21 cellular contexts compared by ENCODE assay signal in the genomic region with DNA sequence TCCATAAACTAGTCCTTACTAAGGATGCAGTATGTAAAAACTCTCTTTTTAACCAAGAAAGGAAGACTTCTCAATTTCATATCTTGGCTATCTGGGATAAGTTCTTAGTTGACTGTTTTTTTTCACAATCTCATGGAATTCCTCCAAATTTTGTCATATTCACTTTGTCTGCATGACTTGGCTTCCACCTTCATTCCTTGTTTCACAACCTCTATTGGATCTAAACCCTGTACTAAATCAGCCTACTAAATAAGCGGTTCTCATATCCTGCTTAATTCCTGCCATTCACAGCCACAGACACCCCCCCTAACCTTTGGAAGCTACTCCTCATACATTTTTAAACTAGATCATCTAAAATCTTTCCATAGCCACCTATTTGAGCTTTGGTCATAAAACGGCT.
"Had no signal": no experiment of that assay in that cellular context is flagged by ENCODE, and none has a peak within 500 bp of the region (broad histone marks: within the 10 kb centered on the region; RNA-seq: fewer than 3 reads in every experiment).

No MANE protein-coding gene starts in this region.

- H3K27ac Mint-ChIP-seq: activated CD4-positive, alpha-beta memory T cell treated with anti-CD3 and anti-CD28 coated beads, Interleukin-2, amount 10 ng/mL, durations not matched to agents 7 days and 5 days; activated naive CD4-positive, alpha-beta T cell treated with anti-CD3 and anti-CD28 coated beads, Interleukin-2, amount 50 U/mL, for 24 hours; activated T-cell treated with anti-CD3 and anti-CD28 coated beads, Interleukin-2, amount 50 U/mL, for 24 hours; brain; dendritic cell treated with granulocyte-macrophage colony-stimulating factor and Interleukin-4, amounts not matched to agents 40 ng/mL and 50 ng/mL, for 4 days; naive B cell; WTC11 had no signal

- ATAC-seq: WTC11 had no signal

- H3K4me1 Mint-ChIP-seq: activated CD4-positive, alpha-beta memory T cell treated with anti-CD3 and anti-CD28 coated beads, Interleukin-2, amount 10 ng/mL, durations not matched to agents 7 days and 5 days; activated naive CD4-positive, alpha-beta T cell treated with anti-CD3 and anti-CD28 coated beads, Interleukin-2, amount 50 U/mL, for 24 hours; central memory CD8-positive, alpha-beta T cell; naive B cell had no signal

- H3K27me3 ChIP-seq: heart right ventricle, pancreas, transverse colon, vagina had no signal

- H3K9me3 Mint-ChIP-seq: activated T-cell treated with anti-CD3 and anti-CD28 coated beads, Interleukin-2, amount 50 U/mL, for 24 hours had no signal

- H3K4me3 Mint-ChIP-seq: activated CD4-positive, alpha-beta memory T cell treated with anti-CD3 and anti-CD28 coated beads, Interleukin-2, amount 10 ng/mL, durations not matched to agents 7 days and 5 days; activated naive CD4-positive, alpha-beta T cell treated with anti-CD3 and anti-CD28 coated beads, Interleukin-2, amount 50 U/mL, for 24 hours; activated T-cell treated with anti-CD3 and anti-CD28 coated beads, Interleukin-2, amount 50 U/mL, for 24 hours; brain; central memory CD8-positive, alpha-beta T cell; dendritic cell treated with granulocyte-macrophage colony-stimulating factor and Interleukin-4, amounts not matched to agents 40 ng/mL and 50 ng/mL, for 4 days; naive B cell; WTC11 had no signal

- H3K27ac ChIP-seq: heart right ventricle, pancreas, transverse colon, vagina had no signal

- DNase-seq: activated CD4-positive, alpha-beta memory T cell treated with anti-CD3 and anti-CD28 coated beads, Interleukin-2, amount 10 ng/mL, durations not matched to agents 7 days and 5 days; activated CD4-positive, alpha-beta T cell treated with anti-CD3 and anti-CD28 coated beads for 4 hours; activated T-cell treated with anti-CD3 and anti-CD28 coated beads, Interleukin-2, amount 50 U/mL, for 24 hours; amniotic stem cell; effector memory CD4-positive, alpha-beta T cell; foreskin melanocyte; heart right ventricle; left cardiac atrium; naive B cell; pancreas; stimulated activated CD4-positive, alpha-beta T cell treated with anti-CD3 and anti-CD28 coated beads, Interleukin-4, amount 100 ng/mL, for 1 hour; stimulated activated naive CD4-positive, alpha-beta T cell; substantia nigra; SW 1271; transverse colon had no signal

- H3K4me3 ChIP-seq: heart right ventricle, pancreas, transverse colon, vagina had no signal

- H3K27me3 Mint-ChIP-seq: activated CD4-positive, alpha-beta memory T cell treated with anti-CD3 and anti-CD28 coated beads, Interleukin-2, amount 10 ng/mL, durations not matched to agents 7 days and 5 days; activated naive CD4-positive, alpha-beta T cell treated with anti-CD3 and anti-CD28 coated beads, Interleukin-2, amount 50 U/mL, for 24 hours; activated T-cell treated with anti-CD3 and anti-CD28 coated beads, Interleukin-2, amount 50 U/mL, for 24 hours; brain; central memory CD8-positive, alpha-beta T cell; dendritic cell treated with granulocyte-macrophage colony-stimulating factor and Interleukin-4, amounts not matched to agents 40 ng/mL and 50 ng/mL, for 4 days; naive B cell had no signal

- H3K4me1 ChIP-seq: pancreas, transverse colon, vagina had no signal

- H3K36me3 ChIP-seq: heart right ventricle, pancreas, transverse colon, vagina had no signal

- H3K36me3 Mint-ChIP-seq: activated naive CD4-positive, alpha-beta T cell treated with anti-CD3 and anti-CD28 coated beads, Interleukin-2, amount 50 U/mL, for 24 hours; brain; naive B cell had no signal
